In genomic region chr12:108609535-108610335, GRCh38 we compare ENCODE assay signal across 11 cellular contexts. TPM values are rescaled to one million over a fixed set of nuclear protein-coding genes. Genes with fewer than 3 reads are reported as not detected.
DNase-seq lines count a peak whose midpoint lies in the region; ATAC-seq and TF ChIP-seq lines count a peak whose summit lies in the region.
"Had no signal": no experiment of that assay in that cellular context is flagged by ENCODE, and none has a peak within 500 bp of the region (broad histone marks: within the 10 kb centered on the region; RNA-seq: fewer than 3 reads in every experiment).

No MANE protein-coding gene starts in this region.

- ATAC-seq in sciatic nerve, result peak; percentile 92

- H3K4me3 ChIP-seq in SK-N-MC, result no peak overlapping the region
- H3K4me3 ChIP-seq in foreskin fibroblast (ENCODE audit: low read depth in 1 of 2, low read length in 2 of 2), result no peak overlapping the region
- H3K4me3 ChIP-seq: neural progenitor cell had no signal

- H3K27ac ChIP-seq in SK-N-MC, result no peak overlapping the region
- H3K27ac ChIP-seq: neural progenitor cell had no signal

- no peaks in the 10 kb centered on the region for H3K36me3 ChIP-seq in SK-N-MC (ENCODE audit: insufficient read depth, low read length)
- H3K36me3 ChIP-seq: neural progenitor cell had no signal

- TF ChIP-seq CTCF in foreskin fibroblast (IDR thresholded peaks at IDR 0.05; ENCODE audit: low read depth, low read length), result no peak

- intact Hi-C loops in sciatic nerve (cut with DNase I), result no loop called here
- intact Hi-C loops in activated CD4-positive, alpha-beta T cell treated with anti-CD3 and anti-CD28 coated beads, Interleukin-2, amount 10 ng/mL, durations not matched to agents 24 days and 14 days (cut with micrococcal nuclease), result no loop called here

- no peak overlapping the region for H3K4me3 Mint-ChIP-seq in activated CD4-positive, alpha-beta T cell treated with anti-CD3 and anti-CD28 coated beads, Interleukin-2, amount 10 ng/mL, durations not matched to agents 24 days and 14 days
- H3K4me3 Mint-ChIP-seq: neural progenitor cell had no signal

- peaks cover 15% of the 10 kb centered on the region for H3K4me1 Mint-ChIP-seq in activated CD4-positive, alpha-beta T cell treated with anti-CD3 and anti-CD28 coated beads, Interleukin-2, amount 10 ng/mL, durations not matched to agents 24 days and 14 days

- H3K27me3 Mint-ChIP-seq in activated CD4-positive, alpha-beta T cell treated with anti-CD3 and anti-CD28 coated beads, Interleukin-2, amount 10 ng/mL, durations not matched to agents 24 days and 14 days, result peaks cover 6% of the 10 kb centered on the region

- H3K27ac Mint-ChIP-seq in activated CD4-positive, alpha-beta T cell treated with anti-CD3 and anti-CD28 coated beads, Interleukin-2, amount 10 ng/mL, durations not matched to agents 24 days and 14 days, result no peak overlapping the region
- H3K27ac Mint-ChIP-seq: neural progenitor cell had no signal

- DNase-seq in EH (ENCODE audit: low read depth) (peak; percentile 92), SK-N-MC (ENCODE audit: low read depth, low spot score) (no peak), foreskin fibroblast (peak; percentile 94 to 97), sciatic nerve (ENCODE audit: low spot score) (peak; percentile 87), NCI-H345 treated with DMSO at 0.1 percent for 48 hours (lab: John Stamatoyannopoulos, UW; ENCODE audit: unreplicated experiment) (no peak), activated T-cell treated with anti-CD3 and anti-CD28 coated beads for 4 hours (no peak), NCI-H2227 treated with DMSO at 0.1 percent for 48 hours (lab: John Stamatoyannopoulos, UW) (no peak)
- no peak for DNase-seq in activated CD4-positive, alpha-beta T cell treated with anti-CD3 and anti-CD28 coated beads, Interleukin-2, amount 10 ng/mL, durations not matched to agents 24 days and 14 days
- DNase-seq: activated CD4-positive, alpha-beta T cell treated with anti-CD3 and anti-CD28 coated beads for 4 hours; head of caudate nucleus had no signal

- peaks cover 10% of the 10 kb centered on the region for H3K9me3 Mint-ChIP-seq in activated CD4-positive, alpha-beta T cell treated with anti-CD3 and anti-CD28 coated beads, Interleukin-2, amount 10 ng/mL, durations not matched to agents 24 days and 14 days
- H3K9me3 Mint-ChIP-seq: neural progenitor cell had no signal

- H3K9me3 ChIP-seq in SK-N-MC (ENCODE audit: low read depth, low read length), result no peaks in the 10 kb centered on the region

- H3K36me3 Mint-ChIP-seq in activated CD4-positive, alpha-beta T cell treated with anti-CD3 and anti-CD28 coated beads, Interleukin-2, amount 10 ng/mL, durations not matched to agents 24 days and 14 days (ENCODE audit: low read depth), result peaks cover 6% of the 10 kb centered on the region
- H3K36me3 Mint-ChIP-seq: neural progenitor cell had no signal

- H3K9ac ChIP-seq in SK-N-MC (ENCODE audit: insufficient read length), result peak overlapping the region; percentile 29
- H3K9ac ChIP-seq: neural progenitor cell had no signal

RNA-seq across cellular contexts. Expression of gene TMEM119, which starts 11.9 kb away (rescaled TPM):
- total RNA-seq in sciatic nerve, result 31.1 TPM
- 0.47 TPM in 1 of 2 replicates, not detected in the other for total RNA-seq in activated CD4-positive, alpha-beta T cell treated with anti-CD3 and anti-CD28 coated beads, Interleukin-2, amount 10 ng/mL, durations not matched to agents 24 days and 14 days

RNA-seq across cellular contexts. Expression of gene SELPLG, which starts 24.0 kb away (rescaled TPM):
- 12.3 TPM for total RNA-seq in sciatic nerve
- total RNA-seq in activated CD4-positive, alpha-beta T cell treated with anti-CD3 and anti-CD28 coated beads, Interleukin-2, amount 10 ng/mL, durations not matched to agents 24 days and 14 days, result 47.4 and 49.4 TPM in 2 replicates

RNA-seq across cellular contexts. Expression of gene ISCU, which starts 47.3 kb away (rescaled TPM):
- 132 TPM for total RNA-seq in sciatic nerve
- 61.5 and 66.1 TPM in 2 replicates for total RNA-seq in activated CD4-positive, alpha-beta T cell treated with anti-CD3 and anti-CD28 coated beads, Interleukin-2, amount 10 ng/mL, durations not matched to agents 24 days and 14 days

RNA-seq across cellular contexts. Expression of gene SART3, which starts 48.8 kb away (rescaled TPM):
- total RNA-seq in sciatic nerve, result 56.4 TPM
- total RNA-seq in activated CD4-positive, alpha-beta T cell treated with anti-CD3 and anti-CD28 coated beads, Interleukin-2, amount 10 ng/mL, durations not matched to agents 24 days and 14 days, result 89.1 and 90.5 TPM in 2 replicates

Comparison
In these comparisons a context has a peak if more than half of its experiments do, and no peak if none do; other contexts are left out.
1. DNase-seq: peak in EH (single experiment), foreskin fibroblast (2 of 2) and sciatic nerve (single experiment); none in SK-N-MC (single experiment), NCI-H345 treated with DMSO at 0.1 percent for 48 hours (single experiment), activated T-cell treated with anti-CD3 and anti-CD28 coated beads for 4 hours (single experiment), NCI-H2227 treated with DMSO at 0.1 percent for 48 hours (single experiment) and activated CD4-positive, alpha-beta T cell treated with anti-CD3 and anti-CD28 coated beads, Interleukin-2, amount 10 ng/mL, durations not matched to agents 24 days and 14 days (single experiment).
2. RNA of gene TMEM119, which starts 11.9 kb away (total RNA-seq): 31.1 TPM in sciatic nerve (single experiment); 0.47 TPM in activated CD4-positive, alpha-beta T cell treated with anti-CD3 and anti-CD28 coated beads, Interleukin-2, amount 10 ng/mL, durations not matched to agents 24 days and 14 days; every median in the first group is over 10 times any median in the second.